1 cellular context compared by ENCODE assay signal in the genomic region with DNA sequence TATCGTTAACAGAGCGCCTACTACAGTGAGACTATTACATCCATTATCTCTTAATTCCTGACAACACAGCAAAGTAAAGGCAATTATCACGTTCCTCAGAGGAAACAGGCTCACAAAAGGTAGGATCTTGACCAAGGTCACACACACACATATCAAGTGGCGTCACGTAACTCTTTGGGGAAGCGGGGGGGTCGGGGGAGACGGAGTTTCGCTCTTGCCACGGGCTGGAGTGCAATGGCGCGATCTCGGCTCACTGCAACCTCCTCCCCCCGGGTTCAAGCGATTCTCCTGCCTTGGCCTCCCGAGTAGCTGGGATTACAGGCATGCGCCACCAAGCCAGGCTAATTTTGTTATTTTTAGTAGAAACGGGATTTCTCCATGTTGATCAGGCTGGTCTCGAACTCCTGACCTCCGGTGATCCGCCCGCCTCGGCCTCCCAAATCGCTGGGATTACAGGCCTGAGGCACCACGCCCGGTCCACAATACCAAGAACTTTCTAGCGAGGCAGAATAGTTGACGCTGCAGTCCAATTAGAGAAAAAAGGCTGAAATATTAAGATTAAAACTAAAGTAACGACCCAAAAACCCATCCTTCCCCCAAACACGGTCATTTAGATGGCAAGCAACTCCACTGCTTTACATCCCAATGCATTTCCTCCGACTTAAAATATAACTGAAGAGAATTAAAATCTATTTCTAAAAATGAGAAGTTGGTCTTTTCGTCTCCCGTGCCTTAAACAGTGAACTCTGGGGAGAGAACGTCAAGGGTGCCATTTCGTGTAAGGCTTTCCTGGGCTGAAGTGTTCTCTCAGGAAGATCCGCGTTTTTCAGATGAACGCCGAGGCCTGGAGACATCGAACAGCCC.
A peak's percentile ranks its signal among the peaks of the same experiment; 100 is the strongest.
TF ChIP-seq lines count a peak whose summit lies in the region.

No MANE protein-coding gene starts in this region.

TF ChIP-seq in K562, 482 proteins besides CTCF, POLR2A, EP300 and RAD21 (continued from another document and continues in another):
- no peak for TF ChIP-seq KDM4B (IDR thresholded peaks at IDR 0.05; ENCODE audit: borderline replicate concordance in 2 of 2, low read depth in 1 of 2)
- no peak for TF ChIP-seq CBX5 (IDR thresholded peaks at IDR 0.05; ENCODE audit: borderline replicate concordance, low read depth)
- no peak for TF ChIP-seq SMAD2 (IDR thresholded peaks at IDR 0.05; ENCODE audit: low read depth, low read length)
- TF ChIP-seq, protein P1, sequence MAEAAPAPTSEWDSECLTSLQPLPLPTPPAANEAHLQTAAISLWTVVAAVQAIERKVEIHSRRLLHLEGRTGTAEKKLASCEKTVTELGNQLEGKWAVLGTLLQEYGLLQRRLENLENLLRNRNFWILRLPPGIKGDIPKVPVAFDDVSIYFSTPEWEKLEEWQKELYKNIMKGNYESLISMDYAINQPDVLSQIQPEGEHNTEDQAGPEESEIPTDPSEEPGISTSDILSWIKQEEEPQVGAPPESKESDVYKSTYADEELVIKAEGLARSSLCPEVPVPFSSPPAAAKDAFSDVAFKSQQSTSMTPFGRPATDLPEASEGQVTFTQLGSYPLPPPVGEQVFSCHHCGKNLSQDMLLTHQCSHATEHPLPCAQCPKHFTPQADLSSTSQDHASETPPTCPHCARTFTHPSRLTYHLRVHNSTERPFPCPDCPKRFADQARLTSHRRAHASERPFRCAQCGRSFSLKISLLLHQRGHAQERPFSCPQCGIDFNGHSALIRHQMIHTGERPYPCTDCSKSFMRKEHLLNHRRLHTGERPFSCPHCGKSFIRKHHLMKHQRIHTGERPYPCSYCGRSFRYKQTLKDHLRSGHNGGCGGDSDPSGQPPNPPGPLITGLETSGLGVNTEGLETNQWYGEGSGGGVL (CRISPR knock-in tag; IDR thresholded peaks at IDR 0.05), result no peak
- TF ChIP-seq, protein P2, sequence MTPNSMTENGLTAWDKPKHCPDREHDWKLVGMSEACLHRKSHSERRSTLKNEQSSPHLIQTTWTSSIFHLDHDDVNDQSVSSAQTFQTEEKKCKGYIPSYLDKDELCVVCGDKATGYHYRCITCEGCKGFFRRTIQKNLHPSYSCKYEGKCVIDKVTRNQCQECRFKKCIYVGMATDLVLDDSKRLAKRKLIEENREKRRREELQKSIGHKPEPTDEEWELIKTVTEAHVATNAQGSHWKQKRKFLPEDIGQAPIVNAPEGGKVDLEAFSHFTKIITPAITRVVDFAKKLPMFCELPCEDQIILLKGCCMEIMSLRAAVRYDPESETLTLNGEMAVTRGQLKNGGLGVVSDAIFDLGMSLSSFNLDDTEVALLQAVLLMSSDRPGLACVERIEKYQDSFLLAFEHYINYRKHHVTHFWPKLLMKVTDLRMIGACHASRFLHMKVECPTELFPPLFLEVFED (CRISPR knock-in tag; conservative IDR thresholded peaks at IDR 0.05), result no peak
- TF ChIP-seq ZNF699 (CRISPR knock-in tag; IDR thresholded peaks at IDR 0.05; ENCODE audit: insufficient replicate concordance), result no peak
- TF ChIP-seq POLR2H (tag; IDR thresholded peaks at IDR 0.05; ENCODE audit: low read depth), result no peak
- TF ChIP-seq, protein P3, sequence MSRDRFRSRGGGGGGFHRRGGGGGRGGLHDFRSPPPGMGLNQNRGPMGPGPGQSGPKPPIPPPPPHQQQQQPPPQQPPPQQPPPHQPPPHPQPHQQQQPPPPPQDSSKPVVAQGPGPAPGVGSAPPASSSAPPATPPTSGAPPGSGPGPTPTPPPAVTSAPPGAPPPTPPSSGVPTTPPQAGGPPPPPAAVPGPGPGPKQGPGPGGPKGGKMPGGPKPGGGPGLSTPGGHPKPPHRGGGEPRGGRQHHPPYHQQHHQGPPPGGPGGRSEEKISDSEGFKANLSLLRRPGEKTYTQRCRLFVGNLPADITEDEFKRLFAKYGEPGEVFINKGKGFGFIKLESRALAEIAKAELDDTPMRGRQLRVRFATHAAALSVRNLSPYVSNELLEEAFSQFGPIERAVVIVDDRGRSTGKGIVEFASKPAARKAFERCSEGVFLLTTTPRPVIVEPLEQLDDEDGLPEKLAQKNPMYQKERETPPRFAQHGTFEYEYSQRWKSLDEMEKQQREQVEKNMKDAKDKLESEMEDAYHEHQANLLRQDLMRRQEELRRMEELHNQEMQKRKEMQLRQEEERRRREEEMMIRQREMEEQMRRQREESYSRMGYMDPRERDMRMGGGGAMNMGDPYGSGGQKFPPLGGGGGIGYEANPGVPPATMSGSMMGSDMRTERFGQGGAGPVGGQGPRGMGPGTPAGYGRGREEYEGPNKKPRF (IDR thresholded peaks at IDR 0.05; ENCODE audit: low read depth, low read length), result no peak
- no peak for TF ChIP-seq ASH1L (IDR thresholded peaks at IDR 0.05; ENCODE audit: borderline replicate concordance, low read depth, partially characterized antibody)
- TF ChIP-seq RNF2 (IDR thresholded peaks at IDR 0.05), result no peak
- no peak for TF ChIP-seq ZEB2 (IDR thresholded peaks at IDR 0.05)
- TF ChIP-seq, protein P4, sequence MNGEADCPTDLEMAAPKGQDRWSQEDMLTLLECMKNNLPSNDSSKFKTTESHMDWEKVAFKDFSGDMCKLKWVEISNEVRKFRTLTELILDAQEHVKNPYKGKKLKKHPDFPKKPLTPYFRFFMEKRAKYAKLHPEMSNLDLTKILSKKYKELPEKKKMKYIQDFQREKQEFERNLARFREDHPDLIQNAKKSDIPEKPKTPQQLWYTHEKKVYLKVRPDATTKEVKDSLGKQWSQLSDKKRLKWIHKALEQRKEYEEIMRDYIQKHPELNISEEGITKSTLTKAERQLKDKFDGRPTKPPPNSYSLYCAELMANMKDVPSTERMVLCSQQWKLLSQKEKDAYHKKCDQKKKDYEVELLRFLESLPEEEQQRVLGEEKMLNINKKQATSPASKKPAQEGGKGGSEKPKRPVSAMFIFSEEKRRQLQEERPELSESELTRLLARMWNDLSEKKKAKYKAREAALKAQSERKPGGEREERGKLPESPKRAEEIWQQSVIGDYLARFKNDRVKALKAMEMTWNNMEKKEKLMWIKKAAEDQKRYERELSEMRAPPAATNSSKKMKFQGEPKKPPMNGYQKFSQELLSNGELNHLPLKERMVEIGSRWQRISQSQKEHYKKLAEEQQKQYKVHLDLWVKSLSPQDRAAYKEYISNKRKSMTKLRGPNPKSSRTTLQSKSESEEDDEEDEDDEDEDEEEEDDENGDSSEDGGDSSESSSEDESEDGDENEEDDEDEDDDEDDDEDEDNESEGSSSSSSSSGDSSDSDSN (IDR thresholded peaks at IDR 0.05; ENCODE audit: borderline replicate concordance in 1 of 2, low read depth in 2 of 2, low read length in 2 of 2), result no peak
- peak; percentile 32; the same call in 1 of the 2 replicates for TF ChIP-seq TCF3 (CRISPR knock-in tag; IDR thresholded peaks at IDR 0.05)
- TF ChIP-seq, protein P5, sequence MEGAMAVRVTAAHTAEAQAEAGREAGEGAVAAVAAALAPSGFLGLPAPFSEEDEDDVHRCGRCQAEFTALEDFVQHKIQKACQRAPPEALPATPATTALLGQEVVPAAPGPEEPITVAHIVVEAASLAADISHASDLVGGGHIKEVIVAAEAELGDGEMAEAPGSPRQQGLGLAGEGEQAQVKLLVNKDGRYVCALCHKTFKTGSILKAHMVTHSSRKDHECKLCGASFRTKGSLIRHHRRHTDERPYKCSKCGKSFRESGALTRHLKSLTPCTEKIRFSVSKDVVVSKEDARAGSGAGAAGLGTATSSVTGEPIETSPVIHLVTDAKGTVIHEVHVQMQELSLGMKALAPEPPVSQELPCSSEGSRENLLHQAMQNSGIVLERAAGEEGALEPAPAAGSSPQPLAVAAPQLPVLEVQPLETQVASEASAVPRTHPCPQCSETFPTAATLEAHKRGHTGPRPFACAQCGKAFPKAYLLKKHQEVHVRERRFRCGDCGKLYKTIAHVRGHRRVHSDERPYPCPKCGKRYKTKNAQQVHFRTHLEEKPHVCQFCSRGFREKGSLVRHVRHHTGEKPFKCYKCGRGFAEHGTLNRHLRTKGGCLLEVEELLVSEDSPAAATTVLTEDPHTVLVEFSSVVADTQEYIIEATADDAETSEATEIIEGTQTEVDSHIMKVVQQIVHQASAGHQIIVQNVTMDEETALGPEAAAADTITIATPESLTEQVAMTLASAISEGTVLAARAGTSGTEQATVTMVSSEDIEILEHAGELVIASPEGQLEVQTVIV (CRISPR knock-in tag; IDR thresholded peaks at IDR 0.05; ENCODE audit: borderline replicate concordance), result no peak
- no peak for TF ChIP-seq BMI1 (IDR thresholded peaks at IDR 0.05; ENCODE audit: low read length)
- TF ChIP-seq TRIM28 (IDR thresholded peaks at IDR 0.05), result no peak
- no peak for TF ChIP-seq GATAD2B (IDR thresholded peaks at IDR 0.05; ENCODE audit: borderline replicate concordance)
- TF ChIP-seq, protein P6, sequence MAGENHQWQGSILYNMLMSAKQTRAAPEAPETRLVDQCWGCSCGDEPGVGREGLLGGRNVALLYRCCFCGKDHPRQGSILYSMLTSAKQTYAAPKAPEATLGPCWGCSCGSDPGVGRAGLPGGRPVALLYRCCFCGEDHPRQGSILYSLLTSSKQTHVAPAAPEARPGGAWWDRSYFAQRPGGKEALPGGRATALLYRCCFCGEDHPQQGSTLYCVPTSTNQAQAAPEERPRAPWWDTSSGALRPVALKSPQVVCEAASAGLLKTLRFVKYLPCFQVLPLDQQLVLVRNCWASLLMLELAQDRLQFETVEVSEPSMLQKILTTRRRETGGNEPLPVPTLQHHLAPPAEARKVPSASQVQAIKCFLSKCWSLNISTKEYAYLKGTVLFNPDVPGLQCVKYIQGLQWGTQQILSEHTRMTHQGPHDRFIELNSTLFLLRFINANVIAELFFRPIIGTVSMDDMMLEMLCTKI (IDR thresholded peaks at IDR 0.05; ENCODE audit: partially characterized antibody), result no peak
- TF ChIP-seq SIRT6 (IDR thresholded peaks at IDR 0.05; ENCODE audit: low read depth, low read length), result no peak
- no peak for TF ChIP-seq SRSF9 (IDR thresholded peaks at IDR 0.05; ENCODE audit: borderline replicate concordance, low read depth, low read length)
- TF ChIP-seq NRF1 (conservative IDR thresholded peaks at IDR 0.05 in 1 of 2, IDR thresholded peaks at IDR 0.05 in 1 of 2), result no peak
- no peak for TF ChIP-seq DMBX1 (CRISPR knock-in tag; IDR thresholded peaks at IDR 0.05; ENCODE audit: borderline replicate concordance)
- TF ChIP-seq ZSCAN32 (CRISPR knock-in tag; IDR thresholded peaks at IDR 0.05), result no peak
- no peak for TF ChIP-seq HLTF (IDR thresholded peaks at IDR 0.05)
- TF ChIP-seq RBM17 (IDR thresholded peaks at IDR 0.05; ENCODE audit: borderline replicate concordance, low read depth, low read length), result no peak
- TF ChIP-seq FOSL1 (tag; conservative IDR thresholded peaks at IDR 0.05), result no peak
- peak; percentile 56 for TF ChIP-seq CXXC5 (CRISPR knock-in tag; IDR thresholded peaks at IDR 0.05)
- peak; percentile 49 for TF ChIP-seq CBFA2T3 (IDR thresholded peaks at IDR 0.05)
- TF ChIP-seq, protein P7, sequence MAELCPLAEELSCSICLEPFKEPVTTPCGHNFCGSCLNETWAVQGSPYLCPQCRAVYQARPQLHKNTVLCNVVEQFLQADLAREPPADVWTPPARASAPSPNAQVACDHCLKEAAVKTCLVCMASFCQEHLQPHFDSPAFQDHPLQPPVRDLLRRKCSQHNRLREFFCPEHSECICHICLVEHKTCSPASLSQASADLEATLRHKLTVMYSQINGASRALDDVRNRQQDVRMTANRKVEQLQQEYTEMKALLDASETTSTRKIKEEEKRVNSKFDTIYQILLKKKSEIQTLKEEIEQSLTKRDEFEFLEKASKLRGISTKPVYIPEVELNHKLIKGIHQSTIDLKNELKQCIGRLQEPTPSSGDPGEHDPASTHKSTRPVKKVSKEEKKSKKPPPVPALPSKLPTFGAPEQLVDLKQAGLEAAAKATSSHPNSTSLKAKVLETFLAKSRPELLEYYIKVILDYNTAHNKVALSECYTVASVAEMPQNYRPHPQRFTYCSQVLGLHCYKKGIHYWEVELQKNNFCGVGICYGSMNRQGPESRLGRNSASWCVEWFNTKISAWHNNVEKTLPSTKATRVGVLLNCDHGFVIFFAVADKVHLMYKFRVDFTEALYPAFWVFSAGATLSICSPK (IDR thresholded peaks at IDR 0.05; ENCODE audit: borderline replicate concordance), result no peak
- TF ChIP-seq, protein P8, sequence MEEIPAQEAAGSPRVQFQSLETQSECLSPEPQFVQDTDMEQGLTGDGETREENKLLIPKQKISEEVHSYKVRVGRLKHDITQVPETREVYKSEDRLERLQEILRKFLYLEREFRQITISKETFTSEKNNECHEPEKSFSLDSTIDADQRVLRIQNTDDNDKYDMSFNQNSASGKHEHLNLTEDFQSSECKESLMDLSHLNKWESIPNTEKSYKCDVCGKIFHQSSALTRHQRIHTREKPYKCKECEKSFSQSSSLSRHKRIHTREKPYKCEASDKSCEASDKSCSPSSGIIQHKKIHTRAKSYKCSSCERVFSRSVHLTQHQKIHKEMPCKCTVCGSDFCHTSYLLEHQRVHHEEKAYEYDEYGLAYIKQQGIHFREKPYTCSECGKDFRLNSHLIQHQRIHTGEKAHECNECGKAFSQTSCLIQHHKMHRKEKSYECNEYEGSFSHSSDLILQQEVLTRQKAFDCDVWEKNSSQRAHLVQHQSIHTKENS (CRISPR knock-in tag; IDR thresholded peaks at IDR 0.05), result no peak
- no peak for TF ChIP-seq ZKSCAN3 (CRISPR knock-in tag; IDR thresholded peaks at IDR 0.05)
- TF ChIP-seq, protein P9, sequence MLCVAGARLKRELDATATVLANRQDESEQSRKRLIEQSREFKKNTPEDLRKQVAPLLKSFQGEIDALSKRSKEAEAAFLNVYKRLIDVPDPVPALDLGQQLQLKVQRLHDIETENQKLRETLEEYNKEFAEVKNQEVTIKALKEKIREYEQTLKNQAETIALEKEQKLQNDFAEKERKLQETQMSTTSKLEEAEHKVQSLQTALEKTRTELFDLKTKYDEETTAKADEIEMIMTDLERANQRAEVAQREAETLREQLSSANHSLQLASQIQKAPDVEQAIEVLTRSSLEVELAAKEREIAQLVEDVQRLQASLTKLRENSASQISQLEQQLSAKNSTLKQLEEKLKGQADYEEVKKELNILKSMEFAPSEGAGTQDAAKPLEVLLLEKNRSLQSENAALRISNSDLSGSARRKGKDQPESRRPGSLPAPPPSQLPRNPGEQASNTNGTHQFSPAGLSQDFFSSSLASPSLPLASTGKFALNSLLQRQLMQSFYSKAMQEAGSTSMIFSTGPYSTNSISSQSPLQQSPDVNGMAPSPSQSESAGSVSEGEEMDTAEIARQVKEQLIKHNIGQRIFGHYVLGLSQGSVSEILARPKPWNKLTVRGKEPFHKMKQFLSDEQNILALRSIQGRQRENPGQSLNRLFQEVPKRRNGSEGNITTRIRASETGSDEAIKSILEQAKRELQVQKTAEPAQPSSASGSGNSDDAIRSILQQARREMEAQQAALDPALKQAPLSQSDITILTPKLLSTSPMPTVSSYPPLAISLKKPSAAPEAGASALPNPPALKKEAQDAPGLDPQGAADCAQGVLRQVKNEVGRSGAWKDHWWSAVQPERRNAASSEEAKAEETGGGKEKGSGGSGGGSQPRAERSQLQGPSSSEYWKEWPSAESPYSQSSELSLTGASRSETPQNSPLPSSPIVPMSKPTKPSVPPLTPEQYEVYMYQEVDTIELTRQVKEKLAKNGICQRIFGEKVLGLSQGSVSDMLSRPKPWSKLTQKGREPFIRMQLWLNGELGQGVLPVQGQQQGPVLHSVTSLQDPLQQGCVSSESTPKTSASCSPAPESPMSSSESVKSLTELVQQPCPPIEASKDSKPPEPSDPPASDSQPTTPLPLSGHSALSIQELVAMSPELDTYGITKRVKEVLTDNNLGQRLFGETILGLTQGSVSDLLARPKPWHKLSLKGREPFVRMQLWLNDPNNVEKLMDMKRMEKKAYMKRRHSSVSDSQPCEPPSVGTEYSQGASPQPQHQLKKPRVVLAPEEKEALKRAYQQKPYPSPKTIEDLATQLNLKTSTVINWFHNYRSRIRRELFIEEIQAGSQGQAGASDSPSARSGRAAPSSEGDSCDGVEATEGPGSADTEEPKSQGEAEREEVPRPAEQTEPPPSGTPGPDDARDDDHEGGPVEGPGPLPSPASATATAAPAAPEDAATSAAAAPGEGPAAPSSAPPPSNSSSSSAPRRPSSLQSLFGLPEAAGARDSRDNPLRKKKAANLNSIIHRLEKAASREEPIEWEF (CRISPR knock-in tag; IDR thresholded peaks at IDR 0.05), result no peak
- no peak for TF ChIP-seq ZNF316 (IDR thresholded peaks at IDR 0.05)
- TF ChIP-seq SRSF1 (IDR thresholded peaks at IDR 0.05; ENCODE audit: low read depth, low read length), result no peak
- no peak for TF ChIP-seq SMC3 (conservative IDR thresholded peaks at IDR 0.05; ENCODE audit: insufficient read depth, low read depth, low read length)
- TF ChIP-seq GTF2F1 (IDR thresholded peaks at IDR 0.05; ENCODE audit: low read depth, low read length), result no peak
- TF ChIP-seq SMAD4 (CRISPR knock-in tag; conservative IDR thresholded peaks at IDR 0.05), result no peak
